Comparison of ENCODE assay signal across 8 cellular contexts in the genomic region with DNA sequence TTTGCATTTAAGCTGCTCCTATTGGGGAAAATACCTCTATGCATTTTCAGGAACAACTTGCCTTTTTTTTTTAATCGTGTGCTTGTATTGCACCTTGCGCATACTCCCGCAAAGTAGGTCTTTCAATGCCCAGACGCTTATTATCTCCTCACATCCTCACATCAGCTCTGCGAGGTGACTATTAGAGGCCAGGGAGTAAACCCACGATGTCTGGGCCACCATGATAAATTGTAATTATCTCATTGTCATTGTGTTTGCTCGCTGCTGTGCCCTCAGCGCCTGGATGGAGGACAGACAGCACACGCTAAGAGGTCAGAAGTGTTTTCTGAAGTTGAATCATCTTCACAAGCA.
DNase-seq lines count a peak whose midpoint lies in the region; ATAC-seq and TF ChIP-seq lines count a peak whose summit lies in the region.

No MANE protein-coding gene starts in this region.

- H3K36me3 ChIP-seq in NT2/D1 (ENCODE audit: insufficient read depth, insufficient read length, low read length) (no peaks in the 10 kb centered on the region), parathyroid adenoma (ENCODE audit: control insufficient read depth, insufficient read depth, low read length) (no peaks in the 10 kb centered on the region)

- H3K27me3 Mint-ChIP-seq in effector memory CD8-positive, alpha-beta T cell = no peaks in the 10 kb centered on the region

- H3K79me2 ChIP-seq in parathyroid adenoma = no peaks in the 10 kb centered on the region

- peaks cover 30% of the 10 kb centered on the region for H3K36me3 Mint-ChIP-seq in effector memory CD8-positive, alpha-beta T cell (ENCODE audit: insufficient read depth)

- H3K27ac ChIP-seq in parathyroid adenoma = peak overlapping the region; percentile 66

- DNase-seq in NT2/D1 (ENCODE audit: low read depth, low spot score) = no peak
- DNase-seq in effector memory CD8-positive, alpha-beta T cell = no peak
- no peak for DNase-seq in NCI-H2081 treated with DMSO at 0.1 percent for 48 hours (lab: John Stamatoyannopoulos, UW)
- no peak for DNase-seq in NCI-H2029 treated with DMSO at 0.1 percent for 48 hours (lab: John Stamatoyannopoulos, UW)
- no peak for DNase-seq in HCEC 1CT

- peaks cover 27 to 34% of the 10 kb centered on the region in 2 donors for H3K4me1 Mint-ChIP-seq in effector memory CD8-positive, alpha-beta T cell (ENCODE audit: low read depth in 2 of 2)

- H3K9me3 Mint-ChIP-seq in effector memory CD8-positive, alpha-beta T cell = no peaks in the 10 kb centered on the region

- H3K27me3 ChIP-seq in NT2/D1 (ENCODE audit: insufficient read depth, insufficient read length) (peaks cover 17% of the 10 kb centered on the region), parathyroid adenoma (ENCODE audit: control insufficient read depth, insufficient read depth, low read length) (no peaks in the 10 kb centered on the region)

- no peak for TF ChIP-seq CTCF in parathyroid adenoma (IDR thresholded peaks at IDR 0.05)

- H3K4me2 ChIP-seq in parathyroid adenoma (ENCODE audit: low read length) = peak overlapping the region; percentile 66

- H3K9ac ChIP-seq in NT2/D1 (ENCODE audit: insufficient read length, low read depth) = no peak overlapping the region
- H3K9ac ChIP-seq in parathyroid adenoma = no peak overlapping the region

- H3K27ac Mint-ChIP-seq in effector memory CD8-positive, alpha-beta T cell = peak overlapping the region in 1 of 2 donors; percentile 98

- H3K9me3 ChIP-seq in NT2/D1 (ENCODE audit: insufficient read depth, low read length) = no peaks in the 10 kb centered on the region
- no peaks in the 10 kb centered on the region for H3K9me3 ChIP-seq in parathyroid adenoma (ENCODE audit: control insufficient read depth, low read length)

- peak overlapping the region; percentile 81 to 97 for H3K4me3 Mint-ChIP-seq in effector memory CD8-positive, alpha-beta T cell

- ATAC-seq in effector memory CD8-positive, alpha-beta T cell (replicated peaks) = no peak
- no peak for ATAC-seq in HG02610 (IDR thresholded peaks at IDR 0.05; ENCODE audit: unreplicated experiment)

- H2AFZ ChIP-seq in parathyroid adenoma = peak overlapping the region; percentile 89

- H3K4me1 ChIP-seq in NT2/D1 (ENCODE audit: insufficient read depth, insufficient read length) = no peaks in the 10 kb centered on the region
- H3K4me1 ChIP-seq in parathyroid adenoma = no peaks in the 10 kb centered on the region

- H3K4me3 ChIP-seq in GM08714 (ENCODE audit: low read length) = peak overlapping the region; percentile 58; the same call in 1 of the 2 replicates
- H3K4me3 ChIP-seq in NT2/D1 (ENCODE audit: insufficient read length, low read depth) = peak overlapping the region; percentile 37
- H3K4me3 ChIP-seq in parathyroid adenoma (ENCODE audit: low read depth, low read length) = peak overlapping the region; percentile 67
